12 cellular contexts compared by ENCODE assay signal in the genomic region with DNA sequence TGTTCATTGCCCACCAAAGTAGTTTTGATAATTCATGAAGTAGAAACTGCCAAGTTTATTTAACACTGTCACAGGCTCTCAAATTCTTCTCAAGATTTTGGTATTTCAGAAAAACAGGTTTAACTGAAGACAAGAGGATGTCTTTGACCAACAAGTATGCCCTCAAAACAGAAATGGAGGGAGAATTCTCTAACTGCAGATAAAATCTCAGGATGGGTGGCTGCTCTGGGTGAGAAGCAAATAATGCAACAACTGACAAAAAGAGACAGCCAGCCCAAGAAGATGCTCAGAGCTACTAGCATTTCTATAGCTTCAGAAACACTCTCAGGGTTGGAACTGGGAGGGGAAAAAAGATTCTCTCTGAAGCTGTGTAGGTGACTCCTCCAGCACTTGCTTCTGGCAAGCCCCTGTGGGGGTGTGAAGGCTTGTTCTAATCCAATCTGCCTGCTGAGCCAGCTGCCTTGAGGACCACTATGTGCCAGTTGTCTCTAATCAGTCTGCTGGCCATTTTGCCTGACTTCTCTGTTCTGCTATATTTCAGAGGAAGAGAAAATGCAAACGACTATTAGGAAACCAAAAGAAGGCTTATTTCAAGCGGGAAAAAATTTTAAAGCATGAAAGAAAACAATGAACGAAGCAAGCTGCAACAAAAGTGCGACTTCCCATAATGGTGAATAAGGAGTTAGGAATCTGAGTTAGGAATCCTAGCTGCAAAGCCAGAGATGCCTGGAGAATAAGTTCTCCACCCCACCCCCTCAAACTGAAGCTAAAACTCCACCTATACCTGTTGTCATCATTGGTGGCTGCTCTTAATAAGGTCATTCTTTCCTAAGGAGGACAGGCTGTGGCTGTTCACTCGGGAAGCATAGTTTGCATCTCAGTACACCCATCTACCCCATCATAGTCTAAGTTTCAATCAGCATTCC.
DNase-seq lines count a peak whose midpoint lies in the region; ATAC-seq and TF ChIP-seq lines count a peak whose summit lies in the region.
"Had no signal": no experiment of that assay in that cellular context is flagged by ENCODE, and none has a peak within 500 bp of the region (broad histone marks: within the 10 kb centered on the region; RNA-seq: fewer than 3 reads in every experiment).

No MANE protein-coding gene starts in this region.

- H3K4me3 ChIP-seq in upper lobe of right lung = no peak overlapping the region
- H3K4me3 ChIP-seq: colonic mucosa had no signal

- peaks cover 25% of the 10 kb centered on the region for H3K4me1 ChIP-seq in upper lobe of right lung
- H3K4me1 ChIP-seq: colonic mucosa had no signal

- intact Hi-C loops in activated CD4-positive, alpha-beta T cell treated with anti-CD3 and anti-CD28 coated beads for 36 hours (cut with DNase I, micrococcal nuclease) = no loop called here
- intact Hi-C loops in upper lobe of right lung (cut with DNase I) = no loop called here

- H3K9me3 ChIP-seq in upper lobe of right lung = no peaks in the 10 kb centered on the region
- H3K9me3 ChIP-seq: colonic mucosa had no signal

- H3K9me3 Mint-ChIP-seq in activated CD4-positive, alpha-beta T cell treated with anti-CD3 and anti-CD28 coated beads for 36 hours (ENCODE audit: low read depth) = no peaks in the 10 kb centered on the region
- H3K9me3 Mint-ChIP-seq in activated CD4-positive, alpha-beta T cell treated with anti-CD3 and anti-CD28 coated beads, Interleukin-2, amount 10 ng/mL, durations not matched to agents 7 days and 5 days = no peaks in the 10 kb centered on the region

- POLR2A ChIA-PET in activated CD4-positive, alpha-beta T cell treated with anti-CD3 and anti-CD28 coated beads for 36 hours (lab: Charles Lee) = no interaction called here
- POLR2A ChIA-PET in activated CD4-positive, alpha-beta T cell treated with anti-CD3 and anti-CD28 coated beads, Interleukin-2, amount 10 ng/mL, durations not matched to agents 7 days and 5 days (lab: Charles Lee) = no interaction called here

- CTCF ChIA-PET in activated CD4-positive, alpha-beta T cell treated with anti-CD3 and anti-CD28 coated beads for 36 hours (lab: Charles Lee) = interaction anchor here (0.7 to 1.8 kb wide), 3 partner anchors 13 to 151 kb away, joined by 3 to 8 read pairs (median 6); no protein-coding TSS in a partner anchor
- CTCF ChIA-PET in activated CD4-positive, alpha-beta T cell treated with anti-CD3 and anti-CD28 coated beads, Interleukin-2, amount 10 ng/mL, durations not matched to agents 7 days and 5 days (lab: Charles Lee) = interaction anchor here (1.5 to 1.7 kb wide), 2 partner anchors 39 to 281 kb away, joined by 3 to 4 read pairs; no protein-coding TSS in a partner anchor

- peaks cover 26% of the 10 kb centered on the region for H3K4me1 Mint-ChIP-seq in activated CD4-positive, alpha-beta T cell treated with anti-CD3 and anti-CD28 coated beads for 36 hours
- H3K4me1 Mint-ChIP-seq in activated CD4-positive, alpha-beta T cell treated with anti-CD3 and anti-CD28 coated beads, Interleukin-2, amount 10 ng/mL, durations not matched to agents 7 days and 5 days = peaks cover 24% of the 10 kb centered on the region

- no peak overlapping the region for H3K4me3 Mint-ChIP-seq in activated CD4-positive, alpha-beta T cell treated with anti-CD3 and anti-CD28 coated beads for 36 hours
- no peak overlapping the region for H3K4me3 Mint-ChIP-seq in activated CD4-positive, alpha-beta T cell treated with anti-CD3 and anti-CD28 coated beads, Interleukin-2, amount 10 ng/mL, durations not matched to agents 7 days and 5 days

- no peaks in the 10 kb centered on the region for H3K27me3 ChIP-seq in upper lobe of right lung
- H3K27me3 ChIP-seq: colonic mucosa had no signal

- H3K27ac Mint-ChIP-seq in activated CD4-positive, alpha-beta T cell treated with anti-CD3 and anti-CD28 coated beads for 36 hours = peak overlapping the region; percentile 47
- H3K27ac Mint-ChIP-seq in activated CD4-positive, alpha-beta T cell treated with anti-CD3 and anti-CD28 coated beads, Interleukin-2, amount 10 ng/mL, durations not matched to agents 7 days and 5 days = no peak overlapping the region

- TF ChIP-seq CTCF in upper lobe of right lung (IDR thresholded peaks at IDR 0.05) = no peak

- DNase-seq in activated CD4-positive, alpha-beta T cell treated with anti-CD3 and anti-CD28 coated beads for 36 hours = peak; percentile 18
- DNase-seq in activated CD4-positive, alpha-beta T cell treated with anti-CD3 and anti-CD28 coated beads, Interleukin-2, amount 10 ng/mL, durations not matched to agents 7 days and 5 days = no peak
- DNase-seq in amniotic stem cell (lab: John Stamatoyannopoulos, UW) = peak; percentile 15
- DNase-seq in hepatic stellate cell (ENCODE audit: low spot score) = peak; percentile 27
- DNase-seq in upper lobe of right lung = no peak
- no peak for DNase-seq in NCI-H1092 (lab: John Stamatoyannopoulos, UW)
- no peak for DNase-seq in NCI-H1436 (lab: John Stamatoyannopoulos, UW)
- DNase-seq: activated CD8-positive, alpha-beta memory T cell treated with anti-CD3 and anti-CD28 coated beads, Interleukin-2, amount 50 U/mL, for 48 hours; colonic mucosa; kidney; NCI-H1930 had no signal

- H3K36me3 Mint-ChIP-seq in activated CD4-positive, alpha-beta T cell treated with anti-CD3 and anti-CD28 coated beads for 36 hours (ENCODE audit: low read depth) = no peaks in the 10 kb centered on the region
- H3K36me3 Mint-ChIP-seq in activated CD4-positive, alpha-beta T cell treated with anti-CD3 and anti-CD28 coated beads, Interleukin-2, amount 10 ng/mL, durations not matched to agents 7 days and 5 days (ENCODE audit: low read depth) = peaks cover 5% of the 10 kb centered on the region

- no peak for ATAC-seq in activated CD4-positive, alpha-beta T cell treated with anti-CD3 and anti-CD28 coated beads for 36 hours
- ATAC-seq in upper lobe of right lung = peak; percentile 28
- ATAC-seq in GM21528 (IDR thresholded peaks at IDR 0.05; ENCODE audit: low FRiP score, unreplicated experiment) = no peak

- H3K27me3 Mint-ChIP-seq in activated CD4-positive, alpha-beta T cell treated with anti-CD3 and anti-CD28 coated beads for 36 hours = no peaks in the 10 kb centered on the region
- H3K27me3 Mint-ChIP-seq in activated CD4-positive, alpha-beta T cell treated with anti-CD3 and anti-CD28 coated beads, Interleukin-2, amount 10 ng/mL, durations not matched to agents 7 days and 5 days = no peaks in the 10 kb centered on the region

- no peak overlapping the region for H3K27ac ChIP-seq in upper lobe of right lung
- H3K27ac ChIP-seq: colonic mucosa had no signal

- H3K36me3 ChIP-seq in upper lobe of right lung = no peaks in the 10 kb centered on the region
- H3K36me3 ChIP-seq: colonic mucosa had no signal

Comparison
In these comparisons a context has a peak if more than half of its experiments do, and no peak if none do; other contexts are left out.
1. DNase-seq: peak in activated CD4-positive, alpha-beta T cell treated with anti-CD3 and anti-CD28 coated beads for 36 hours (single experiment), amniotic stem cell (single experiment) and hepatic stellate cell (single experiment); none in activated CD4-positive, alpha-beta T cell treated with anti-CD3 and anti-CD28 coated beads, Interleukin-2, amount 10 ng/mL, durations not matched to agents 7 days and 5 days (single experiment), upper lobe of right lung (single experiment), NCI-H1092 (single experiment) and NCI-H1436 (single experiment).